18 cellular contexts compared by ENCODE assay signal in the genomic region with DNA sequence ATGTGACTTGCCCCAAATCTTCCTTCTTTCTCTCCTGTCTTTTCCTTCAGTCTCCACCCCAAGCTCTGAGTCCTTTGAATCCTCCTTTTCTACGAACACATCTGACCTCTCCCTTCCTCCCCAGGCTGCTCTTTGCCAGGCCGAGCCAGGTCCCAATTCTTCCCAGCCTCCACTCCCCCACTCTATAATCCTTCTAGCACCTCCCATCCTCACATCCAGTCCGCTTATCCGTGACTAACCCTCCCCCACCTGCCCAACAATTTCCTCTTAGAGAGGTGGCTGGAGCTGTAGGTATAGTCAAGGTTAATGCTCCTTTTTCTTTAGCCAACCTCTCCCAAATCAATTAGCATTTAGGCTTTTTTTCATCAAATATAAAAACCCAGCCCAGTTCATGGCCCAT. TPM values are rescaled to one million over a fixed set of nuclear protein-coding genes. Genes with fewer than 3 reads are reported as not detected.
DNase-seq lines count a peak whose midpoint lies in the region; ATAC-seq, FAIRE-seq and TF ChIP-seq lines count a peak whose summit lies in the region.
"Had no signal": no experiment of that assay in that cellular context is flagged by ENCODE, and none has a peak within 500 bp of the region (broad histone marks: within the 10 kb centered on the region; RNA-seq: fewer than 3 reads in every experiment).

No MANE protein-coding gene starts in this region.

- H3K27me3 Mint-ChIP-seq in stimulated activated naive B cell treated with anti-CD40 and anti-IgM and Interleukin-4, amounts not matched to agents 10 μg/mL and 1 μg/mL and 100 μg/mL, for 72 hours, result peaks cover 0 to 3% of the 10 kb centered on the region in 2 donors
- H3K27me3 Mint-ChIP-seq: CD4-positive, CD25-positive, alpha-beta regulatory T cell had no signal

- no peak for TF ChIP-seq POLR2A in K562 (conservative IDR thresholded peaks at IDR 0.05)

- no peak overlapping the region for H4K5ac ChIP-seq in mesendoderm (ENCODE audit: low read length)

- H3K9me3 ChIP-seq in ES-I3 (ENCODE audit: control insufficient read depth, insufficient read depth, low read length) (no peaks in the 10 kb centered on the region; the same call in 1 of the 2 replicates), K562 (replicated peaks; ENCODE audit: control insufficient read depth, insufficient read depth, low read depth, low read length) (no peaks in the 10 kb centered on the region)
- H3K9me3 ChIP-seq: BLaER1 treated with 17β-estradiol and CSF1 and Interleukin-3, amounts not matched to agents 10 nM and 100 nM; HAP-1 had no signal

- whole genome bisulfite sequencing in K562 (ENCODE audit: insufficient coverage, low coverage, missing lambda C conversion rate), result 8% methylated on average over 4 of the region's 4 CpGs
- WGBS in mesendoderm (ENCODE audit: extremely low coverage, insufficient coverage, low lambda C conversion rate), result no CpG with 5 or more reads among the region's 4 CpGs

- peak overlapping the region; percentile 64 for H3K56ac ChIP-seq in mesendoderm (ENCODE audit: low read length)

- H3K4me1 ChIP-seq in ES-I3 (ENCODE audit: insufficient read depth, low read length), result peaks cover 28% of the 10 kb centered on the region; the same call in 1 of the 2 replicates
- H3K4me1 ChIP-seq in K562 (replicated peaks in 1 of 2; ENCODE audit: control insufficient read depth in 2 of 2, insufficient read depth in 2 of 2, low read length in 2 of 2), result no peaks in the 10 kb centered on the region
- H3K4me1 ChIP-seq in mesendoderm (ENCODE audit: control insufficient read depth, low read depth, low read length), result peaks cover 4% of the 10 kb centered on the region
- H3K4me1 ChIP-seq: BLaER1 treated with 17β-estradiol and CSF1 and Interleukin-3, amounts not matched to agents 10 nM and 100 nM; HAP-1 had no signal

- no peak for TF ChIP-seq EP300 in K562 (IDR thresholded peaks at IDR 0.05; ENCODE audit: low read length)

- H2BK15ac ChIP-seq in mesendoderm (replicated peaks; ENCODE audit: low read depth), result no peak overlapping the region

- intact Hi-C loops in K562 (cut with micrococcal nuclease), result no loop called here

- no peaks in the 10 kb centered on the region for H3K9me1 ChIP-seq in K562 (ENCODE audit: control insufficient read depth, insufficient read depth, low read length)

- no peak overlapping the region for H3K4me3 ChIP-seq in K562
- no peak overlapping the region for H3K4me3 ChIP-seq in mesendoderm (ENCODE audit: low read length)
- H3K4me3 ChIP-seq: BLaER1 treated with 17β-estradiol and CSF1 and Interleukin-3, amounts not matched to agents 10 nM and 100 nM; GM12878; HAP-1 had no signal

- POLR2A ChIA-PET in K562 (lab: Yijun Ruan, JAX), result no interaction called here

- no peaks in the 10 kb centered on the region for H4K20me1 ChIP-seq in K562 (replicated peaks; ENCODE audit: control insufficient read depth, insufficient read depth, low read length)
- H4K20me1 ChIP-seq: BLaER1 treated with 17β-estradiol and CSF1 and Interleukin-3, amounts not matched to agents 10 nM and 100 nM had no signal

- no peak overlapping the region for H2AK5ac ChIP-seq in mesendoderm (ENCODE audit: low read length)

- H3K4me2 ChIP-seq in K562 (ENCODE audit: insufficient read depth, low read length) (no peak overlapping the region; the same call in 1 of the 2 replicates), mesendoderm (ENCODE audit: low read length) (no peak overlapping the region)
- H3K4me2 ChIP-seq: BLaER1 treated with 17β-estradiol and CSF1 and Interleukin-3, amounts not matched to agents 10 nM and 100 nM had no signal

- FAIRE-seq in K562 (lab: Jason Lieb, UNC), result no peak
- FAIRE-seq: GM12878, GM18507 had no signal

- no peaks in the 10 kb centered on the region for H3K36me3 Mint-ChIP-seq in stimulated activated naive B cell treated with anti-CD40 and anti-IgM and Interleukin-4, amounts not matched to agents 10 μg/mL and 1 μg/mL and 100 μg/mL, for 72 hours
- H3K36me3 Mint-ChIP-seq: CD4-positive, CD25-positive, alpha-beta regulatory T cell had no signal

- DNase-seq in NCI-H82 treated with DMSO at 0.1 percent for 48 hours (lab: John Stamatoyannopoulos, UW; ENCODE audit: unreplicated experiment) (peak; percentile 90), K562 (ENCODE audit: extremely low read depth in 1 of 4, low spot score in 3 of 4) (peak in 1 of 4 experiments; percentile 2), mesendoderm (no peak), HT-29 (ENCODE audit: low spot score) (no peak)
- no peak for DNase-seq in stimulated activated CD4-positive, alpha-beta T cell treated with anti-CD3 and anti-CD28 coated beads, Interleukin-1b, Interleukin-23, amount 100 ng/mL, for 48 hours
- no peak for DNase-seq in stimulated activated naive B cell treated with anti-CD40 and anti-IgM and Interleukin-4, amounts not matched to agents 10 μg/mL and 1 μg/mL and 100 μg/mL, for 72 hours
- DNase-seq: 8988T; AML-193; CD4-positive, CD25-positive, alpha-beta regulatory T cell; DMS53; GOT3 had no signal

- H3K9me3 Mint-ChIP-seq in stimulated activated naive B cell treated with anti-CD40 and anti-IgM and Interleukin-4, amounts not matched to agents 10 μg/mL and 1 μg/mL and 100 μg/mL, for 72 hours, result no peaks in the 10 kb centered on the region
- H3K9me3 Mint-ChIP-seq: CD4-positive, CD25-positive, alpha-beta regulatory T cell had no signal

- no peak overlapping the region for H4K8ac ChIP-seq in mesendoderm (ENCODE audit: low read depth, low read length)

- H2BK120ac ChIP-seq in mesendoderm (ENCODE audit: low read depth, low read length), result no peak overlapping the region

- no peak overlapping the region for H3K4ac ChIP-seq in mesendoderm (ENCODE audit: low read depth, low read length)

- CTCF ChIA-PET in K562 (lab: Yijun Ruan, JAX; ENCODE audit: low intra/inter-chr PET ratio), result no interaction called here

- no peak overlapping the region for H2BK5ac ChIP-seq in mesendoderm (ENCODE audit: low read length)

- in situ Hi-C loops in K562 (cut with MboI), result no loop called here

- H2AFZ ChIP-seq in K562 (ENCODE audit: low read depth, low read length), result peak overlapping the region; percentile 67; the same call in 1 of the 2 replicates

- no peaks in the 10 kb centered on the region for H3K27me3 ChIP-seq in K562 (ENCODE audit: control insufficient read depth in 2 of 2, insufficient read depth in 2 of 2, low read length in 2 of 2)
- no peaks in the 10 kb centered on the region for H3K27me3 ChIP-seq in mesendoderm (ENCODE audit: insufficient read depth, low read length, poor library complexity)
- H3K27me3 ChIP-seq: BLaER1 treated with 17β-estradiol and CSF1 and Interleukin-3, amounts not matched to agents 10 nM and 100 nM had no signal

- BruUV-seq in K562 (replicated peaks; lab: Mats Ljungman, UMichigan), result no TSS peak

- no peak for TF ChIP-seq RAD21 in K562 (CRISPR knock-in tag; conservative IDR thresholded peaks at IDR 0.05 in 1 of 2, IDR thresholded peaks at IDR 0.05 in 1 of 2)

- no peak overlapping the region for H3K27ac Mint-ChIP-seq in stimulated activated naive B cell treated with anti-CD40 and anti-IgM and Interleukin-4, amounts not matched to agents 10 μg/mL and 1 μg/mL and 100 μg/mL, for 72 hours
- H3K27ac Mint-ChIP-seq: CD4-positive, CD25-positive, alpha-beta regulatory T cell had no signal

- H3K27ac ChIP-seq in K562 (ENCODE audit: extremely low read depth, low read depth, low read length) (no peak overlapping the region), mesendoderm (ENCODE audit: low read depth, low read length) (no peak overlapping the region)
- H3K27ac ChIP-seq: BLaER1 treated with 17β-estradiol and CSF1 and Interleukin-3, amounts not matched to agents 10 nM and 100 nM had no signal

- TF ChIP-seq CTCF in K562 (IDR thresholded peaks at IDR 0.05 in 2 of 3, conservative IDR thresholded peaks at IDR 0.05 in 1 of 3; ENCODE audit: insufficient read depth in 2 of 3, low read depth in 1 of 3, low read length in 3 of 3), result no peak

- H3K4me1 Mint-ChIP-seq in stimulated activated naive B cell treated with anti-CD40 and anti-IgM and Interleukin-4, amounts not matched to agents 10 μg/mL and 1 μg/mL and 100 μg/mL, for 72 hours, result no peaks in the 10 kb centered on the region
- H3K4me1 Mint-ChIP-seq: CD4-positive, CD25-positive, alpha-beta regulatory T cell had no signal

- ATAC-seq in K562 (no peak; the same call in 2 of the 3 replicates), HG03378 (IDR thresholded peaks at IDR 0.05; ENCODE audit: unreplicated experiment) (no peak)
- ATAC-seq in stimulated activated naive B cell treated with anti-CD40 and anti-IgM and Interleukin-4, amounts not matched to agents 10 μg/mL and 1 μg/mL and 100 μg/mL, for 72 hours (replicated peaks), result no peak
- ATAC-seq: GM12878 had no signal

- H3K36me3 ChIP-seq in ES-I3 (ENCODE audit: insufficient read depth, low read length) (no peaks in the 10 kb centered on the region), K562 (ENCODE audit: control insufficient read depth, insufficient read depth, low read length) (no peaks in the 10 kb centered on the region), mesendoderm (ENCODE audit: control insufficient read depth, insufficient read depth, low read length) (no peaks in the 10 kb centered on the region)
- H3K36me3 ChIP-seq: BLaER1 treated with 17β-estradiol and CSF1 and Interleukin-3, amounts not matched to agents 10 nM and 100 nM; HAP-1 had no signal

- H3K9ac ChIP-seq in ES-I3 (ENCODE audit: low read depth, low read length), result peak overlapping the region; percentile 56; the same call in 1 of the 2 replicates
- H3K9ac ChIP-seq in K562 (ENCODE audit: insufficient read depth in 1 of 2, low read depth in 2 of 2, low read length in 2 of 2), result peak overlapping the region in 1 of 2 experiments; percentile 61; a peak in 1 of 4 replicates
- H3K9ac ChIP-seq in mesendoderm (ENCODE audit: low read length), result no peak overlapping the region
- H3K9ac ChIP-seq: BLaER1 treated with 17β-estradiol and CSF1 and Interleukin-3, amounts not matched to agents 10 nM and 100 nM had no signal

- H3K18ac ChIP-seq in mesendoderm (ENCODE audit: low read length), result peak overlapping the region; percentile 12

- H3K23ac ChIP-seq in mesendoderm (ENCODE audit: low read length), result no peak overlapping the region

- H3K79me2 ChIP-seq in K562 (ENCODE audit: control insufficient read depth, insufficient read depth, low read length), result no peaks in the 10 kb centered on the region
- no peaks in the 10 kb centered on the region for H3K79me2 ChIP-seq in mesendoderm (ENCODE audit: control insufficient read depth, insufficient read depth, low read length)

- H3K4me3 Mint-ChIP-seq in stimulated activated naive B cell treated with anti-CD40 and anti-IgM and Interleukin-4, amounts not matched to agents 10 μg/mL and 1 μg/mL and 100 μg/mL, for 72 hours, result no peak overlapping the region
- H3K4me3 Mint-ChIP-seq: CD4-positive, CD25-positive, alpha-beta regulatory T cell had no signal

- no peaks in the 10 kb centered on the region for H3K79me1 ChIP-seq in mesendoderm (ENCODE audit: low read length)

RNA-seq across cellular contexts. Expression of a gene that starts 9.5 kb away (rescaled TPM):
- total RNA-seq in K562 (2011; cell fraction: chromatin; rRNA removed; ENCODE audit: low replicate concordance), result not detected in 2 replicates
- not detected in 2 replicates for total RNA-seq in K562 (2011; cell fraction: nucleolus; rRNA removed)
- not detected in 2 replicates for total RNA-seq in K562 (2011; cell fraction: nucleoplasm; rRNA removed)
- total RNA-seq in K562 (2014; rRNA removed) (not detected in 2 replicates), K562 (2014; rRNA removed; fragmentation: Illumina TruSeq; extraction: Trizol) (not detected in 2 replicates), K562 (2015; rRNA removed; fragmentation: Illumina TruSeq; extraction: Trizol) (not detected in 2 replicates), K562 (2021) (not detected in 2 replicates)
- polyA plus RNA-seq in K562 (2011; rRNA removed) (not detected in 2 replicates), K562 (2014; fragmentation: Illumina TruSeq; extraction: Trizol) (not detected in 2 replicates), K562 (2014; fragmentation: Nextera tagmentation; extraction: Ambion mirVana) (not detected), K562 (2014; rRNA removed) (not detected in 2 replicates)
- not detected in 2 replicates for polyA plus RNA-seq in K562 (2011; cell fraction: cytosol; rRNA removed)
- polyA plus RNA-seq in K562 (2011; cell fraction: nucleus; rRNA removed), result not detected in 2 replicates
- polyA plus RNA-seq in K562 (2012), result 0.04 and 0.28 TPM in 2 replicates
- polyA minus RNA-seq in K562 (2011; rRNA and poly(A)+ RNA removed), result not detected in 2 replicates
- not detected in 2 replicates for polyA minus RNA-seq in K562 (2011; cell fraction: cytosol; rRNA and poly(A)+ RNA removed)
- polyA minus RNA-seq in K562 (2011; cell fraction: nucleus; rRNA and poly(A)+ RNA removed), result not detected in 2 replicates
- polyA plus RNA-seq in mesendoderm (2013, experiment 1 of 2), result 39.3 TPM
- 37.9 TPM for polyA plus RNA-seq in mesendoderm (2013, experiment 2 of 2)
- total RNA-seq in HT-29 (2014; rRNA removed; shearing (Covaris generic)), result 101 and 113 TPM in 2 replicates
- total RNA-seq: CD4-positive, CD25-positive, alpha-beta regulatory T cell; G401 had no signal

RNA-seq across cellular contexts. Expression of a gene that starts 22.8 kb away (rescaled TPM):
- total RNA-seq in K562 (2011; cell fraction: chromatin; rRNA removed; ENCODE audit: low replicate concordance), result 34.1 and 86.1 TPM in 2 replicates
- 66.0 and 68.2 TPM in 2 replicates for total RNA-seq in K562 (2011; cell fraction: nucleolus; rRNA removed)
- 40.8 and 44.2 TPM in 2 replicates for total RNA-seq in K562 (2011; cell fraction: nucleoplasm; rRNA removed)
- total RNA-seq in K562 (2014; rRNA removed) (36.7 and 46.9 TPM in 2 replicates), K562 (2014; rRNA removed; fragmentation: Illumina TruSeq; extraction: Trizol) (25.0 and 32.1 TPM in 2 replicates), K562 (2015; rRNA removed; fragmentation: Illumina TruSeq; extraction: Trizol) (46.5 and 46.9 TPM in 2 replicates), K562 (2021) (32.5 and 33.9 TPM in 2 replicates)
- polyA plus RNA-seq in K562 (2011; rRNA removed) (30.4 and 36.0 TPM in 2 replicates), K562 (2014; fragmentation: Illumina TruSeq; extraction: Trizol) (40.1 and 47.2 TPM in 2 replicates), K562 (2014; fragmentation: Nextera tagmentation; extraction: Ambion mirVana) (10 to 100 TPM; 59.8 to 85.7 TPM), K562 (2014; rRNA removed) (38.0 and 44.8 TPM in 2 replicates)
- polyA plus RNA-seq in K562 (2011; cell fraction: cytosol; rRNA removed), result 33.1 and 54.6 TPM in 2 replicates
- 75.7 and 103 TPM in 2 replicates for polyA plus RNA-seq in K562 (2011; cell fraction: nucleus; rRNA removed)
- 25.2 and 34.6 TPM in 2 replicates for polyA plus RNA-seq in K562 (2012)
- polyA minus RNA-seq in K562 (2011; rRNA and poly(A)+ RNA removed), result 38.1 and 72.9 TPM in 2 replicates
- 21.1 and 35.7 TPM in 2 replicates for polyA minus RNA-seq in K562 (2011; cell fraction: cytosol; rRNA and poly(A)+ RNA removed)
- polyA minus RNA-seq in K562 (2011; cell fraction: nucleus; rRNA and poly(A)+ RNA removed), result 39.9 and 47.7 TPM in 2 replicates
- 20.5 TPM for polyA plus RNA-seq in mesendoderm (2013, experiment 1 of 2)
- polyA plus RNA-seq in mesendoderm (2013, experiment 2 of 2), result 19.4 TPM
- 20.5 and 24.2 TPM in 2 replicates for total RNA-seq in HT-29 (2014; rRNA removed; shearing (Covaris generic))

RNA-seq across cellular contexts. Expression of a gene that starts 23.1 kb away (rescaled TPM):
- total RNA-seq in K562 (2011; cell fraction: chromatin; rRNA removed; ENCODE audit: low replicate concordance), result 71.8 and 131 TPM in 2 replicates
- 89.7 and 95.8 TPM in 2 replicates for total RNA-seq in K562 (2011; cell fraction: nucleolus; rRNA removed)
- 74.4 and 78.0 TPM in 2 replicates for total RNA-seq in K562 (2011; cell fraction: nucleoplasm; rRNA removed)
- total RNA-seq in K562 (2014; rRNA removed), result 32.1 and 36.8 TPM in 2 replicates
- total RNA-seq in K562 (2014; rRNA removed; fragmentation: Illumina TruSeq; extraction: Trizol), result 13.0 and 16.5 TPM in 2 replicates
- 26.8 and 29.0 TPM in 2 replicates for total RNA-seq in K562 (2015; rRNA removed; fragmentation: Illumina TruSeq; extraction: Trizol)
- total RNA-seq in K562 (2021), result 36.1 and 37.8 TPM in 2 replicates
- polyA plus RNA-seq in K562 (2011; rRNA removed), result 23.6 and 39.9 TPM in 2 replicates
- 31.3 and 41.8 TPM in 2 replicates for polyA plus RNA-seq in K562 (2011; cell fraction: cytosol; rRNA removed)
- 190 and 211 TPM in 2 replicates for polyA plus RNA-seq in K562 (2011; cell fraction: nucleus; rRNA removed)
- polyA plus RNA-seq in K562 (2012), result 30.0 and 54.0 TPM in 2 replicates
- polyA plus RNA-seq in K562 (2014; fragmentation: Illumina TruSeq; extraction: Trizol), result 32.7 and 35.6 TPM in 2 replicates
- polyA plus RNA-seq in K562 (2014; fragmentation: Nextera tagmentation; extraction: Ambion mirVana), result 1 to 10 TPM; 3.4 to 6.2 TPM
- 46.2 and 53.5 TPM in 2 replicates for polyA plus RNA-seq in K562 (2014; rRNA removed)
- 18.2 and 19.1 TPM in 2 replicates for polyA minus RNA-seq in K562 (2011; rRNA and poly(A)+ RNA removed)
- 9.2 and 10.9 TPM in 2 replicates for polyA minus RNA-seq in K562 (2011; cell fraction: cytosol; rRNA and poly(A)+ RNA removed)
- polyA minus RNA-seq in K562 (2011; cell fraction: nucleus; rRNA and poly(A)+ RNA removed), result 20.3 and 32.9 TPM in 2 replicates
- 24.4 TPM for polyA plus RNA-seq in mesendoderm (2013, experiment 1 of 2)
- 25.6 TPM for polyA plus RNA-seq in mesendoderm (2013, experiment 2 of 2)
- 32.6 and 36.0 TPM in 2 replicates for total RNA-seq in HT-29 (2014; rRNA removed; shearing (Covaris generic))

Comparison
In these comparisons a context has a peak if more than half of its experiments do, and no peak if none do; other contexts are left out.
1. RNA of a gene that starts 9.5 kb away (total RNA-seq): 101 to 113 TPM in HT-29; not detected in K562; every median in the first group is over 10 times any median in the second.